11 cellular contexts compared by ENCODE assay signal in the genomic region with DNA sequence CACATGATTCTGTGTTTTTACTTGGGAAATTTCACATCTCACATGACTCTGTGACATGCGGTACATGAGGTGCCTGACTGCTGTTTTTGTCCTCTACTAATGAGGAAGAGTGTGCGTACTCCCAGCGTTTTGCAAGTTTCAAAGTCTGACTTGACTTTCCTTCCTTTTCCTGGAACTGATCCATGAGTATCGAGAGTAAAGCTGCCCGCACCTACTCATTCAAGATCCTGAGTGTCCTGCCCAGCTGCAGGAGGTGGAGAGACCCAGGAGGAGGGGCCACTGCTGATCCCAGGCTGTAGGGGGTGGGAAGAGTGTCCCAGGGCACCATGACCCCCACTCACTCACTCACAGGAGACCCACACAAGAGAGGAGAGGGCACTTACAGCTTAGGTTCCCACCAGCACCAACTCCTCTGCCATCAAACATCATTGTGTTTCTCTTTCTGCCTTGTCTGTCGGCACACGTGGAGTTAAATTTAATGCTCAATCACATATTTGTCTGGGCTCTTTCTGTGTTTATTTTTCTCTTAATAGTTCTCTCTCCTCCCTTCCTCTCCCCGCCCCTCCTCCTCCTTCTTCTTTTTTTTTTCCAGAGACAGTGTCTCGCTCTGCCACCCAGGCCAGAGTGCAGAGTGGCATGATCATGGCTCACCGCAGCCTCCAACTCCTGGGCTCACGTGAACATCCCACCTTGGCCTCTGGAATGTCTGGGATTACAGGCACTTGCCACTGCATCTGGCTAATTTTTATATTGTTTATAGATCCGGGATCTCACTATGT. TPM values are rescaled to one million over a fixed set of nuclear protein-coding genes. Genes with fewer than 3 reads are reported as not detected.
DNase-seq lines count a peak whose midpoint lies in the region; ATAC-seq and TF ChIP-seq lines count a peak whose summit lies in the region.
"Had no signal": no experiment of that assay in that cellular context is flagged by ENCODE, and none has a peak within 500 bp of the region (broad histone marks: within the 10 kb centered on the region; RNA-seq: fewer than 3 reads in every experiment).

No MANE protein-coding gene starts in this region.

- CTCF ChIA-PET in T-cell (lab: Charles Lee), result no interaction called here

- peak overlapping the region; percentile 13 for H3K27ac ChIP-seq in epithelial cell of prostate
- H3K27ac ChIP-seq in muscle layer of colon (ENCODE audit: low read depth, low read length), result peak overlapping the region; percentile 52
- H3K27ac ChIP-seq in tibial nerve, result peak overlapping the region; percentile 22 to 82 (median 69)

- H3K9me3 ChIP-seq in muscle layer of colon (ENCODE audit: low read length) (no peaks in the 10 kb centered on the region), tibial nerve (no peaks in the 10 kb centered on the region)

- H3K9ac ChIP-seq in muscle layer of colon (ENCODE audit: low read length), result no peak overlapping the region

- WGBS in tibial nerve, 2 donors, result 36 to 39% methylated on average over 12 of the region's 12 CpGs

- TF ChIP-seq CTCF in tibial nerve (IDR thresholded peaks at IDR 0.05), result no peak

- peak; percentile 85 to 93 for TF ChIP-seq EP300 in tibial nerve (IDR thresholded peaks at IDR 0.05)

- H3K36me3 ChIP-seq in muscle layer of colon (ENCODE audit: insufficient read depth, low read length) (no peaks in the 10 kb centered on the region), tibial nerve (no peaks in the 10 kb centered on the region)

- peaks cover 0 to 3% of the 10 kb centered on the region in 2 donors for H3K27me3 Mint-ChIP-seq in T-cell

- no peaks in the 10 kb centered on the region for H3K36me3 Mint-ChIP-seq in T-cell

- H3K27me3 ChIP-seq in muscle layer of colon (ENCODE audit: control insufficient read depth in 1 of 2, insufficient read depth in 2 of 2, low read length in 2 of 2) (no peaks in the 10 kb centered on the region), tibial nerve (no peaks in the 10 kb centered on the region)

- no peaks in the 10 kb centered on the region for H3K4me1 ChIP-seq in muscle layer of colon (ENCODE audit: insufficient read depth, low read length)
- H3K4me1 ChIP-seq in tibial nerve, result peaks cover 0 to 23% (median 5%) of the 10 kb centered on the region in 4 donors

- ATAC-seq in T-cell (replicated peaks in 1 of 4), result no peak

- H3K27ac Mint-ChIP-seq in T-cell, result peak overlapping the region in 1 of 2 donors; percentile 31

- no peak overlapping the region for H3K4me3 Mint-ChIP-seq in T-cell

- H3K4me3 ChIP-seq in muscle layer of colon (ENCODE audit: low read depth in 1 of 2, low read length in 2 of 2) (no peak overlapping the region), tibial nerve (no peak overlapping the region)

- peaks cover 28 to 35% (median 32%) of the 10 kb centered on the region in 3 donors for H3K4me1 Mint-ChIP-seq in T-cell

- no peak for TF ChIP-seq POLR2A in tibial nerve (IDR thresholded peaks at IDR 0.05)

- DNase-seq in DMS53 (lab: John Stamatoyannopoulos, UW), result peak; percentile 51
- DNase-seq in DMS53 treated with DMSO at 0.1 percent for 48 hours (lab: John Stamatoyannopoulos, UW; ENCODE audit: unreplicated experiment), result no peak
- DNase-seq in epithelial cell of prostate (ENCODE audit: low read depth, low spot score), result no peak
- peak in 1 of 2 donors; percentile 50 for DNase-seq in tibial nerve (ENCODE audit: low spot score in 2 of 2)
- DNase-seq in HK-2 (ENCODE audit: unreplicated experiment), result no peak
- no peak for DNase-seq in NCI-H526 treated with DMSO at 0.1 percent for 48 hours (lab: John Stamatoyannopoulos, UW)
- DNase-seq in T-cell, result no peak
- DNase-seq: cortex of kidney had no signal

- POLR2A ChIA-PET in T-cell (lab: Charles Lee), result no interaction called here

- H3K9me3 Mint-ChIP-seq in T-cell, result peaks cover 0 to 4% (median 0%) of the 10 kb centered on the region in 3 donors

RNA-seq across cellular contexts. Expression of gene CCRL2, which starts 1.6 kb away (rescaled TPM):
- 1 to 10 TPM; 1.3 to 2.7 (median 1.9) TPM for total RNA-seq in tibial nerve
- 1 to 10 TPM; 1.1 to 2.5 (median 1.6) TPM for total RNA-seq in T-cell
- total RNA-seq: A172 had no signal

RNA-seq across cellular contexts. Expression of gene CCR5, which starts 34.7 kb away (rescaled TPM):
- 1 to 10 TPM in 1 of 4 donors, under 1 TPM in 3; 0.22 to 1.2 (median 0.87) TPM for total RNA-seq in tibial nerve
- total RNA-seq in T-cell, result 10 to 100 TPM in 3 of 5 donors, 1 to 10 TPM in 2; 4.0 to 14.6 (median 10.1) TPM
- total RNA-seq: A172, HT1080 had no signal

RNA-seq across cellular contexts. Expression of gene CCR2, which starts 51.6 kb away (rescaled TPM):
- total RNA-seq in tibial nerve (1 to 10 TPM; 1.7 to 4.8 (median 2.9) TPM), T-cell (10 to 100 TPM in 2 of 5 donors, 1 to 10 TPM in 3; 3.3 to 15.1 (median 8.1) TPM)
- total RNA-seq: A172, HT1080 had no signal

RNA-seq across cellular contexts. Expression of gene LTF, which starts 59.2 kb away (rescaled TPM):
- total RNA-seq in tibial nerve (1 to 10 TPM in 1 of 4 donors, under 1 TPM in 2, not detected in 1; 0.30 to 1.2 (median 0.42) TPM), T-cell (under 1 TPM in 1 of 5 donors, not detected in 4; 0.16 TPM)
- total RNA-seq: A172 had no signal

Comparison
In these comparisons a context has a peak if more than half of its experiments do, and no peak if none do; other contexts are left out.
1. H3K27ac ChIP-seq: peak in every context shown above with its lines; median percentile 69 in tibial nerve; 52 in muscle layer of colon; 13 in epithelial cell of prostate.